Comparison of ENCODE assay signal across 17 cellular contexts in genomic region chr10:45456822-45457221, GRCh38.
"Had no signal": no experiment of that assay in that cellular context is flagged by ENCODE, and none has a peak within 500 bp of the region (broad histone marks: within the 10 kb centered on the region; RNA-seq: fewer than 3 reads in every experiment).

No MANE protein-coding gene starts in this region.

- ATAC-seq: activated T-helper 17 cell treated with anti-CD3 and anti-CD28 coated beads, Interleukin-2, amount 50 U/mL, for 72 hours; left lobe of liver had no signal

- H3K27ac Mint-ChIP-seq: activated CD4-positive, alpha-beta memory T cell treated with anti-CD3 and anti-CD28 coated beads for 36 hours; mesothelial cell of epicardium; nephron progenitor cell had no signal

- H3K4me3 Mint-ChIP-seq: activated CD4-positive, alpha-beta memory T cell treated with anti-CD3 and anti-CD28 coated beads for 36 hours; activated T-helper 17 cell treated with anti-CD3 and anti-CD28 coated beads, Interleukin-2, amount 50 U/mL, for 72 hours; brain; mesothelial cell of epicardium; nephron progenitor cell had no signal

- H3K4me1 Mint-ChIP-seq: mesothelial cell of epicardium had no signal

- H3K27me3 Mint-ChIP-seq: activated CD4-positive, alpha-beta memory T cell treated with anti-CD3 and anti-CD28 coated beads for 36 hours; activated T-helper 17 cell treated with anti-CD3 and anti-CD28 coated beads, Interleukin-2, amount 50 U/mL, for 72 hours; brain had no signal

- H3K9me3 Mint-ChIP-seq: activated CD4-positive, alpha-beta memory T cell treated with anti-CD3 and anti-CD28 coated beads for 36 hours; activated T-helper 17 cell treated with anti-CD3 and anti-CD28 coated beads, Interleukin-2, amount 50 U/mL, for 72 hours; brain; mesothelial cell of epicardium; nephron progenitor cell had no signal

- DNase-seq: activated CD4-positive, alpha-beta memory T cell treated with anti-CD3 and anti-CD28 coated beads for 36 hours; activated naive CD4-positive, alpha-beta T cell treated with Interleukin-2 at 50 U/mL for 16 hours; anterior cingulate cortex; erythroblast; kidney; nephron progenitor cell; occipital lobe; spleen; stimulated activated CD4-positive, alpha-beta T cell treated with anti-CD3 and anti-CD28 coated beads, Interleukin-4, amount 100 ng/mL, for 4 hours; stimulated activated naive CD4-positive, alpha-beta T cell; T-helper 2 cell; tibial artery; WERI-Rb-1 had no signal
